Comparison of ENCODE assay signal across 4 cellular contexts in the genomic region with DNA sequence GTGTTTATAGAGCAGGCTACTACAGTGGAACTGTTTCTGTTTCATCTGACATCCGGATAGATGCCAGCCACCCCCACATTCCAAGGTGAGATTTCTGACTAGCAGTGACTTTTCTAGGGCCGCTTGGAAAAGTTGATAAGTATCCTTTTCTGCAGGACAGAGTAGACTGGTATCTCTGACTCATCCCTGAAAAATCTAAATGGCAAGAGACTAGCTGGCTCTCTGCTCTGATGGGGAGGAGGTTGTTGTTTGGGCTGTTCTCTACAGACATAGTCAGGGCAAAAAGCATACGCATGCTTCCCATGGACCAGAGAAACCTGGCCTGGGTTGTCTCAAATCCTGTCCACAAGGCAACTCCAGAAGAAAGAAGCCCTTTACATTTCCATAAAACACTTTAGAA. TPM values are rescaled to one million over a fixed set of nuclear protein-coding genes. Genes with fewer than 3 reads are reported as not detected.
"Had no signal": no experiment of that assay in that cellular context is flagged by ENCODE, and none has a peak within 500 bp of the region (broad histone marks: within the 10 kb centered on the region; RNA-seq: fewer than 3 reads in every experiment).

No MANE protein-coding gene starts in this region.

RNA-seq across cellular contexts. Expression of a gene that starts 10.7 kb away (rescaled TPM):
- total RNA-seq: PC-3, SJCRH30, SK-MEL-5 had no signal

RNA-seq across cellular contexts. Expression of a gene that starts 33.1 kb away (rescaled TPM):
- total RNA-seq: Right ventricle myocardium inferior, SJCRH30, SK-MEL-5 had no signal
